ENCODE assay signal across 26 cellular contexts in the genomic region with DNA sequence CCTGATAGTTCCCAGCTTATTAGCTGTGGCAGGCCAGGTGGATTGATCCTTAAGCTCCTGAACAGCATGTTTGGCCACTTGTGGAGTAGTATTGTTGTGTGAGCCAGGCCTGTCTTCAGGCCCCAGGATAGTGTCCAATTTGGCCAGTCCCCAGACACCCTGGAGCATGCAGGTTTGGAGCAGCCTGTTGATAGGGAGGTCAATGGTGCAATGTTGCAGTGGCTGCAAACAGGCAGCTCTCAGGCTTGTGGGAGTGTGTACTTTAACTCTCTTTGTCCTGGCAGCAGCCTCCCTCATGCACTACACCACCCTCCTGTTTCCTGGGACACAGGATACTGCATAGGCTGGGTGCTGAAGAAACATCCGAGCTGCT. TPM values are rescaled to one million over a fixed set of nuclear protein-coding genes. Genes with fewer than 3 reads are reported as not detected.
"Had no signal": no experiment of that assay in that cellular context is flagged by ENCODE, and none has a peak within 500 bp of the region (broad histone marks: within the 10 kb centered on the region; RNA-seq: fewer than 3 reads in every experiment).

No MANE protein-coding gene starts in this region.

- H3K36me3 Mint-ChIP-seq: memory B cell; mesothelial cell of epicardium; natural killer cell treated with Interleukin-12 subunit alpha and Interleukin-12 subunit beta and Interleukin-15 and Interleukin-18, amount 100 ng/mL, for 72 hours; stimulated activated memory B cell treated with anti-CD40 and anti-IgM and Interleukin-4, amounts not matched to agents 10 μg/mL and 1 μg/mL and 100 μg/mL, for 72 hours had no signal

- H3K27me3 ChIP-seq: esophagus squamous epithelium, spleen, tibial artery had no signal

- H3K27me3 Mint-ChIP-seq: dendritic cell treated with granulocyte-macrophage colony-stimulating factor and Interleukin-4, amounts not matched to agents 40 ng/mL and 50 ng/mL, for 4 days; memory B cell; natural killer cell treated with Interleukin-12 subunit alpha and Interleukin-12 subunit beta and Interleukin-15 and Interleukin-18, amount 100 ng/mL, for 72 hours; stimulated activated memory B cell treated with anti-CD40 and anti-IgM and Interleukin-4, amounts not matched to agents 10 μg/mL and 1 μg/mL and 100 μg/mL, for 72 hours; stimulated activated naive CD8-positive, alpha-beta T cell treated with anti-CD3 and anti-CD28 coated beads, Interleukin-15, Interleukin-2, amounts not matched to agents 100 ng/mL and 50 ng/mL, for 24 hours had no signal

- H3K9me3 Mint-ChIP-seq: dendritic cell treated with granulocyte-macrophage colony-stimulating factor and Interleukin-4, amounts not matched to agents 40 ng/mL and 50 ng/mL, for 4 days; mesothelial cell of epicardium; stimulated activated naive CD8-positive, alpha-beta T cell treated with anti-CD3 and anti-CD28 coated beads, Interleukin-15, Interleukin-2, amounts not matched to agents 100 ng/mL and 50 ng/mL, for 24 hours had no signal

- H3K9ac ChIP-seq: parathyroid adenoma had no signal

- H3K4me1 ChIP-seq: esophagus squamous epithelium, lower lobe of right lung, parathyroid adenoma, prostate gland, spleen, tibial artery had no signal

- H2AFZ ChIP-seq: parathyroid adenoma had no signal

- H3K36me3 ChIP-seq: esophagus squamous epithelium, lower lobe of right lung, prostate gland, spleen, tibial artery had no signal

- ATAC-seq: left lobe of liver; natural killer cell treated with Interleukin-12 subunit alpha and Interleukin-12 subunit beta and Interleukin-15 and Interleukin-18, amount 100 ng/mL, for 72 hours; sciatic nerve had no signal

- H3K4me1 Mint-ChIP-seq: memory B cell; mesothelial cell of epicardium; stimulated activated memory B cell treated with anti-CD40 and anti-IgM and Interleukin-4, amounts not matched to agents 10 μg/mL and 1 μg/mL and 100 μg/mL, for 72 hours had no signal

- H3K27ac ChIP-seq: esophagus squamous epithelium, lower lobe of right lung, parathyroid adenoma, prostate gland, spleen, tibial artery had no signal

- H3K9me3 ChIP-seq: esophagus squamous epithelium, lower lobe of right lung, prostate gland, tibial artery had no signal

- H3K27ac Mint-ChIP-seq: dendritic cell treated with granulocyte-macrophage colony-stimulating factor and Interleukin-4, amounts not matched to agents 40 ng/mL and 50 ng/mL, for 4 days; memory B cell; mesothelial cell of epicardium; natural killer cell treated with Interleukin-12 subunit alpha and Interleukin-12 subunit beta and Interleukin-15 and Interleukin-18, amount 100 ng/mL, for 72 hours; stimulated activated memory B cell treated with anti-CD40 and anti-IgM and Interleukin-4, amounts not matched to agents 10 μg/mL and 1 μg/mL and 100 μg/mL, for 72 hours; stimulated activated naive CD8-positive, alpha-beta T cell treated with anti-CD3 and anti-CD28 coated beads, Interleukin-15, Interleukin-2, amounts not matched to agents 100 ng/mL and 50 ng/mL, for 24 hours had no signal

- H3K79me2 ChIP-seq: parathyroid adenoma had no signal

- DNase-seq: esophagus squamous epithelium; foreskin fibroblast; hippocampal formation; kidney glomerular epithelial cell; lower lobe of right lung; spleen; stimulated activated CD4-positive, alpha-beta T cell treated with anti-CD3 and anti-CD28 coated beads, Interleukin-15, amount 100 ng/mL, for 24 hours; stimulated activated CD4-positive, alpha-beta T cell treated with anti-CD3 and anti-CD28 coated beads, Interleukin-1b, Interleukin-23, amount 100 ng/mL, for 48 hours; stimulated activated CD4-positive, alpha-beta T cell treated with anti-CD3 and anti-CD28 coated beads, Interleukin-4, amount 100 ng/mL, for 24 hours; tibial artery had no signal

- H3K4me3 ChIP-seq: esophagus squamous epithelium, lower lobe of right lung, prostate gland, spleen, tibial artery had no signal

- H3K4me3 Mint-ChIP-seq: dendritic cell treated with granulocyte-macrophage colony-stimulating factor and Interleukin-4, amounts not matched to agents 40 ng/mL and 50 ng/mL, for 4 days; memory B cell; mesothelial cell of epicardium; natural killer cell treated with Interleukin-12 subunit alpha and Interleukin-12 subunit beta and Interleukin-15 and Interleukin-18, amount 100 ng/mL, for 72 hours; stimulated activated memory B cell treated with anti-CD40 and anti-IgM and Interleukin-4, amounts not matched to agents 10 μg/mL and 1 μg/mL and 100 μg/mL, for 72 hours; stimulated activated naive CD8-positive, alpha-beta T cell treated with anti-CD3 and anti-CD28 coated beads, Interleukin-15, Interleukin-2, amounts not matched to agents 100 ng/mL and 50 ng/mL, for 24 hours had no signal

RNA-seq across cellular contexts. Expression of a gene that starts 24.1 kb away (rescaled TPM):
- total RNA-seq: epithelial cell of proximal tubule; esophagus squamous epithelium; left lobe of liver; lower lobe of right lung; mucosa of gallbladder; myocyte; natural killer cell treated with Interleukin-12 subunit alpha and Interleukin-12 subunit beta and Interleukin-15 and Interleukin-18, amount 100 ng/mL, for 72 hours; omental fat pad; renal cortical epithelial cell; sciatic nerve; spleen; temporal lobe had no signal
